ENCODE assay signal across 9 cellular contexts in genomic region chr12:108773798-108774788, GRCh38. TPM values are rescaled to one million over a fixed set of nuclear protein-coding genes. Genes with fewer than 3 reads are reported as not detected.
DNase-seq lines count a peak whose midpoint lies in the region; ATAC-seq and TF ChIP-seq lines count a peak whose summit lies in the region.
"Had no signal": no experiment of that assay in that cellular context is flagged by ENCODE, and none has a peak within 500 bp of the region (broad histone marks: within the 10 kb centered on the region; RNA-seq: fewer than 3 reads in every experiment).

No MANE protein-coding gene starts in this region.

- no peaks in the 10 kb centered on the region for H3K36me3 Mint-ChIP-seq in WTC11
- H3K36me3 Mint-ChIP-seq in activated T-cell treated with anti-CD3 and anti-CD28 coated beads, Interleukin-2, amount 50 U/mL, for 24 hours (ENCODE audit: low read depth) = no peaks in the 10 kb centered on the region

- intact Hi-C loops in Right ventricle myocardium superior (cut with DNase I) (loop anchor here (5.0 kb wide), 1 partner anchor 42 kb away; the partner anchor contains the start of gene CORO1C), psoas muscle (cut with DNase I) (loop anchor here (2.0 to 5.0 kb wide), 2 partner anchors 42 to 43 kb away; partner anchors contain the start of gene CORO1C (in 2 of the 2))

- TF ChIP-seq CTCF in WTC11 (IDR thresholded peaks at IDR 0.05) (no peak), psoas muscle (IDR thresholded peaks at IDR 0.05) (no peak)

- no peak overlapping the region for H3K4me3 ChIP-seq in psoas muscle

- CTCF ChIA-PET in WTC11 (lab: Charles Lee) = no interaction called here

- peak; percentile 21 for ATAC-seq in WTC11
- peak; percentile 93 for ATAC-seq in Right ventricle myocardium superior (ENCODE audit: poor library complexity)
- peak; percentile 69 to 94 (median 92) for ATAC-seq in psoas muscle

- H3K9me3 Mint-ChIP-seq in WTC11 = no peaks in the 10 kb centered on the region
- no peaks in the 10 kb centered on the region for H3K9me3 Mint-ChIP-seq in activated T-cell treated with anti-CD3 and anti-CD28 coated beads, Interleukin-2, amount 50 U/mL, for 24 hours

- H3K36me3 ChIP-seq in psoas muscle (ENCODE audit: insufficient read depth in 1 of 2, low read depth in 1 of 2) = no peaks in the 10 kb centered on the region

- H3K27ac ChIP-seq in psoas muscle = peak overlapping the region; percentile 78
- H3K27ac ChIP-seq: C4-2B had no signal

- POLR2A ChIA-PET in WTC11 (lab: Charles Lee) = no interaction called here

- H3K4me3 Mint-ChIP-seq in WTC11 = no peak overlapping the region
- H3K4me3 Mint-ChIP-seq in activated T-cell treated with anti-CD3 and anti-CD28 coated beads, Interleukin-2, amount 50 U/mL, for 24 hours = no peak overlapping the region

- H3K4me1 Mint-ChIP-seq in WTC11 = 0 out of 2 replicates have a peak, but pooled peaks cover 6% of the 10 kb centered on the region
- peaks cover under 1% of the 10 kb centered on the region for H3K4me1 Mint-ChIP-seq in activated T-cell treated with anti-CD3 and anti-CD28 coated beads, Interleukin-2, amount 50 U/mL, for 24 hours (ENCODE audit: low read depth)

- peak; percentile 85 for DNase-seq in NCI-H748 (lab: John Stamatoyannopoulos, UW; ENCODE audit: unreplicated experiment)
- no peak for DNase-seq in NCI-H748 treated with DMSO at 0.1 percent for 48 hours (lab: John Stamatoyannopoulos, UW)
- DNase-seq in WTC11 (ENCODE audit: low spot score) = no peak
- DNase-seq in Right ventricle myocardium superior = peak; percentile 93
- DNase-seq in psoas muscle = peak; percentile 85 to 94
- no peak for DNase-seq in activated T-cell treated with anti-CD3 and anti-CD28 coated beads, Interleukin-2, amount 50 U/mL, for 24 hours
- DNase-seq in T-helper 1 cell = no peak
- DNase-seq in SKM-1 (lab: John Stamatoyannopoulos, UW; ENCODE audit: unreplicated experiment) = no peak

- H3K27ac Mint-ChIP-seq in WTC11 = peak overlapping the region; percentile 52; the same call in 1 of the 2 replicates
- no peak overlapping the region for H3K27ac Mint-ChIP-seq in activated T-cell treated with anti-CD3 and anti-CD28 coated beads, Interleukin-2, amount 50 U/mL, for 24 hours

- H3K4me1 ChIP-seq in psoas muscle = peaks cover 31% of the 10 kb centered on the region

- no peaks in the 10 kb centered on the region for H3K27me3 Mint-ChIP-seq in WTC11 (ENCODE audit: low read depth)
- H3K27me3 Mint-ChIP-seq in activated T-cell treated with anti-CD3 and anti-CD28 coated beads, Interleukin-2, amount 50 U/mL, for 24 hours = peaks cover 4% of the 10 kb centered on the region

- H3K27me3 ChIP-seq in psoas muscle (ENCODE audit: insufficient read depth in 3 of 3, low read length in 2 of 3) = no peaks in the 10 kb centered on the region

- 35 to 41% (median 38%) methylated on average over 23 of the region's 23 CpGs for WGBS in psoas muscle, 3 donors

- H3K9me3 ChIP-seq in psoas muscle = no peaks in the 10 kb centered on the region

TF ChIP-seq in WTC11, 78 proteins besides CTCF, POLR2A, EP300 and RAD21:
- no peak for TF ChIP-seq USF2 (CRISPR knock-in tag; IDR thresholded peaks at IDR 0.05)
- TF ChIP-seq FOXP1 (CRISPR knock-in tag; IDR thresholded peaks at IDR 0.05; ENCODE audit: borderline replicate concordance) = peak; percentile 33; the same call in 1 of the 2 replicates

RNA-seq across cellular contexts. Expression of gene CORO1C, which starts 42.8 kb away (rescaled TPM):
- 108 to 114 TPM (median 113 TPM) in 3 replicates for total RNA-seq in WTC11 (2021)
- total RNA-seq in Right ventricle myocardium superior = 69.1 TPM
- total RNA-seq in psoas muscle = 10 to 100 TPM; 32.4 to 67.1 (median 59.2) TPM
- 10 to 100 TPM; 16.9 to 40.5 (median 19.4) TPM for polyA plus RNA-seq in psoas muscle

Comparison
In these comparisons a context has a peak if more than half of its experiments do, and no peak if none do; other contexts are left out.
1. DNase-seq: peak in NCI-H748 (single experiment), Right ventricle myocardium superior (single experiment) and psoas muscle (2 of 2); none in NCI-H748 treated with DMSO at 0.1 percent for 48 hours (single experiment), WTC11 (single experiment), activated T-cell treated with anti-CD3 and anti-CD28 coated beads, Interleukin-2, amount 50 U/mL, for 24 hours (single experiment), T-helper 1 cell (0 of 5) and SKM-1 (single experiment).
2. ATAC-seq: peak in every context shown above with its lines; median percentile 93 in Right ventricle myocardium superior; 92 in psoas muscle; 21 in WTC11.